Comparison of ENCODE assay signal across 1 cellular context in genomic region chr1:108149796-108150467, GRCh38.
A peak's percentile ranks its signal among the peaks of the same experiment; 100 is the strongest.
TF ChIP-seq lines count a peak whose summit lies in the region.

No MANE protein-coding gene starts in this region.

TF ChIP-seq in SK-N-SH, 30 proteins besides CTCF, POLR2A, EP300 and RAD21 (continued from another document):
- TF ChIP-seq YY1 (IDR thresholded peaks at IDR 0.05; ENCODE audit: low read depth) (no peak), USF1 (IDR thresholded peaks at IDR 0.05; ENCODE audit: borderline replicate concordance, low read depth) (no peak), CHD2 (IDR thresholded peaks at IDR 0.05; ENCODE audit: low read length, partially characterized antibody) (no peak), TCF12 (IDR thresholded peaks at IDR 0.05) (0 out of 2 replicates have a peak, but pooled peaks have one; percentile 8), FOXJ3 (CRISPR knock-in tag; IDR thresholded peaks at IDR 0.05) (no peak), TAF1 (IDR thresholded peaks at IDR 0.05; ENCODE audit: borderline replicate concordance, low read depth, low read length) (no peak), ELF1 (IDR thresholded peaks at IDR 0.05) (no peak), RCOR1 (IDR thresholded peaks at IDR 0.05; ENCODE audit: low read length) (no peak), JUND (IDR thresholded peaks at IDR 0.05) (0 out of 2 replicates have a peak, but pooled peaks have one; percentile 15), GABPA (IDR thresholded peaks at IDR 0.05; ENCODE audit: low read depth) (no peak), FOXM1 (IDR thresholded peaks at IDR 0.05; ENCODE audit: low read depth) (no peak), IRF3 (IDR thresholded peaks at IDR 0.05; ENCODE audit: low read depth, low read length) (no peak), MXI1 (IDR thresholded peaks at IDR 0.05; ENCODE audit: low read depth, low read length) (no peak), GATA2 (CRISPR knock-in tag; IDR thresholded peaks at IDR 0.05) (no peak), PBX3 (IDR thresholded peaks at IDR 0.05) (peak; percentile 53)
